20 cellular contexts compared by ENCODE assay signal in the genomic region with DNA sequence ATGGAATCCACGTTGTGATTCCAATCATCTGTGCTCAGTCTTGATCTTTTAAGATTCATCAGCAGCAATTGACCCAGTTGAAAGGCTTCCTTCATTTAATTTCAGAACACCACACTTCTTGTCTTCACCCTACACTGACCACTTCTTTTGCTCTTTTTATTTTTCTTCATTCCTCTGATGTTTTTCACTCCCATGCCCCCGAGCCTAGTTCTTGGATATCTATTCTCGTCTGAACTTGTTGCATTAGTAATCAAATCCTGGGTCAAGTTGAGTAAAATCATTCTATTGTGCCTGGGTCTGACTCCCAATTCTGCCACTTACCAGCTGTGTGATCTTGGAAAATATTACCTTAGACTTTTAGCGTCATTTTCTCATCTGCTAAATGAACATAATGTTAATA.
"Had no signal": no experiment of that assay in that cellular context is flagged by ENCODE, and none has a peak within 500 bp of the region (broad histone marks: within the 10 kb centered on the region; RNA-seq: fewer than 3 reads in every experiment).

No MANE protein-coding gene starts in this region.

- H3K9me3 ChIP-seq: esophagus squamous epithelium, gastrocnemius medialis, right atrium auricular region, thyroid gland had no signal

- H3K27ac ChIP-seq: coronary artery, esophagus squamous epithelium, gastrocnemius medialis, neural progenitor cell, parathyroid adenoma, right atrium auricular region, stomach, thyroid gland had no signal

- H3K4me1 ChIP-seq: esophagus squamous epithelium, gastrocnemius medialis, neural progenitor cell, parathyroid adenoma, right atrium auricular region, stomach, thyroid gland had no signal

- H3K4me3 ChIP-seq: coronary artery, esophagus squamous epithelium, gastrocnemius medialis, neural progenitor cell, right atrium auricular region, smooth muscle cell, stomach, thyroid gland had no signal

- H3K36me3 ChIP-seq: esophagus squamous epithelium, gastrocnemius medialis, neural progenitor cell, right atrium auricular region, stomach, thyroid gland had no signal

- DNase-seq: dermis blood vessel endothelial cell; effector memory CD4-positive, alpha-beta T cell; erythroblast; esophagus squamous epithelium; gastrocnemius medialis; head of caudate nucleus; midbrain; naive thymus-derived CD4-positive, alpha-beta T cell; stimulated activated CD4-positive, alpha-beta T cell treated with anti-CD3 and anti-CD28 coated beads, Interleukin-12 subunit alpha, Interleukin-12 subunit beta, amount 100 ng/mL, for 4 hours; stimulated activated CD4-positive, alpha-beta T cell treated with anti-CD3 and anti-CD28 coated beads, Interleukin-1b, Interleukin-23, amount 100 ng/mL, for 48 hours; stimulated activated CD4-positive, alpha-beta T cell treated with anti-CD3 and anti-CD28 coated beads, Interleukin-4, amount 100 ng/mL, for 1 hour; stimulated activated CD8-positive, alpha-beta memory T cell treated with anti-CD3 and anti-CD28 coated beads, Interleukin-4, amount 100 ng/mL, for 48 hours; stimulated activated naive CD4-positive, alpha-beta T cell; stomach; thyroid gland had no signal

- H3K27me3 ChIP-seq: esophagus squamous epithelium, gastrocnemius medialis, neural progenitor cell, right atrium auricular region, stomach, thyroid gland had no signal
